ENCODE assay signal across 8 cellular contexts in genomic region chr22:24424901-24425775, GRCh38. TPM values are rescaled to one million over a fixed set of nuclear protein-coding genes. Genes with fewer than 3 reads are reported as not detected.
DNase-seq lines count a peak whose midpoint lies in the region; ATAC-seq lines count a peak whose summit lies in the region.

No MANE protein-coding gene starts in this region.

- DNase-seq in activated CD4-positive, alpha-beta T cell treated with anti-CD3 and anti-CD28 coated beads, Interleukin-2, amount 10 ng/mL, durations not matched to agents 7 days and 5 days, result no peak
- DNase-seq in activated CD4-positive, alpha-beta T cell treated with anti-CD3 and anti-CD28 coated beads, Interleukin-2, amount 50 U/mL, for 4 hours, result no peak
- DNase-seq in activated CD8-positive, alpha-beta T cell treated with anti-CD3 and anti-CD28 coated beads, Interleukin-2, amount 10 ng/mL, durations not matched to agents 7 days and 5 days, result no peak
- no peak for DNase-seq in immature natural killer cell
- DNase-seq in substantia nigra (lab: John Stamatoyannopoulos, UW), result no peak
- DNase-seq in NCI-H1105 treated with DMSO at 0.1 percent for 48 hours (lab: John Stamatoyannopoulos, UW), result no peak

- H3K27ac Mint-ChIP-seq in activated CD4-positive, alpha-beta T cell treated with anti-CD3 and anti-CD28 coated beads, Interleukin-2, amount 10 ng/mL, durations not matched to agents 7 days and 5 days, result peak overlapping the region; percentile 97
- peak overlapping the region; percentile 93 for H3K27ac Mint-ChIP-seq in activated CD8-positive, alpha-beta T cell treated with anti-CD3 and anti-CD28 coated beads, Interleukin-2, amount 10 ng/mL, durations not matched to agents 7 days and 5 days
- H3K27ac Mint-ChIP-seq in immature natural killer cell, result peak overlapping the region in 4 of 6 donors; percentile 31 to 73 (median 42)

- H3K9me3 Mint-ChIP-seq in activated CD4-positive, alpha-beta T cell treated with anti-CD3 and anti-CD28 coated beads, Interleukin-2, amount 10 ng/mL, durations not matched to agents 7 days and 5 days, result no peaks in the 10 kb centered on the region
- H3K9me3 Mint-ChIP-seq in activated CD8-positive, alpha-beta T cell treated with anti-CD3 and anti-CD28 coated beads, Interleukin-2, amount 10 ng/mL, durations not matched to agents 7 days and 5 days (ENCODE audit: insufficient read depth), result no peaks in the 10 kb centered on the region
- no peaks in the 10 kb centered on the region for H3K9me3 Mint-ChIP-seq in immature natural killer cell

- H3K4me1 Mint-ChIP-seq in activated CD4-positive, alpha-beta T cell treated with anti-CD3 and anti-CD28 coated beads, Interleukin-2, amount 10 ng/mL, durations not matched to agents 7 days and 5 days, result peaks cover 53% of the 10 kb centered on the region
- H3K4me1 Mint-ChIP-seq in activated CD8-positive, alpha-beta T cell treated with anti-CD3 and anti-CD28 coated beads, Interleukin-2, amount 10 ng/mL, durations not matched to agents 7 days and 5 days (ENCODE audit: low read depth), result peaks cover 60% of the 10 kb centered on the region
- peaks cover 41% of the 10 kb centered on the region in 2 donors for H3K4me1 Mint-ChIP-seq in immature natural killer cell

- H3K27ac ChIP-seq in substantia nigra (ENCODE audit: low read depth, low read length, poor library complexity, severe bottlenecking), result peak overlapping the region; percentile 12

- POLR2A ChIA-PET in activated CD4-positive, alpha-beta T cell treated with anti-CD3 and anti-CD28 coated beads, Interleukin-2, amount 10 ng/mL, durations not matched to agents 7 days and 5 days (lab: Charles Lee), result no interaction called here
- POLR2A ChIA-PET in activated CD8-positive, alpha-beta T cell treated with anti-CD3 and anti-CD28 coated beads, Interleukin-2, amount 10 ng/mL, durations not matched to agents 7 days and 5 days (lab: Charles Lee), result interaction anchor here (5.4 kb wide), 1 partner anchor 10 kb away, joined by 34 read pairs; no protein-coding TSS in a partner anchor

- no peak for ATAC-seq in activated CD8-positive, alpha-beta T cell treated with anti-CD3 and anti-CD28 coated beads, Interleukin-2, amount 10 ng/mL, durations not matched to agents 7 days and 5 days
- no peak for ATAC-seq in GM19455 (IDR thresholded peaks at IDR 0.05; ENCODE audit: unreplicated experiment)
- no peak for ATAC-seq in HG03521 (IDR thresholded peaks at IDR 0.05; ENCODE audit: unreplicated experiment)

- CTCF ChIA-PET in activated CD4-positive, alpha-beta T cell treated with anti-CD3 and anti-CD28 coated beads, Interleukin-2, amount 10 ng/mL, durations not matched to agents 7 days and 5 days (lab: Charles Lee), result interaction anchor here (0.5 to 3.2 kb wide), 11 partner anchors 9 to 101 kb away, joined by 3 to 18 read pairs (median 4); no protein-coding TSS in a partner anchor
- CTCF ChIA-PET in activated CD8-positive, alpha-beta T cell treated with anti-CD3 and anti-CD28 coated beads, Interleukin-2, amount 10 ng/mL, durations not matched to agents 7 days and 5 days (lab: Charles Lee), result interaction anchor here (1.2 to 8.0 kb wide), 12 partner anchors 8 to 182 kb away, joined by 3 to 85 read pairs (median 6); no protein-coding TSS in a partner anchor

- peak overlapping the region; percentile 62 for H3K4me3 Mint-ChIP-seq in activated CD4-positive, alpha-beta T cell treated with anti-CD3 and anti-CD28 coated beads, Interleukin-2, amount 10 ng/mL, durations not matched to agents 7 days and 5 days
- peak overlapping the region; percentile 67 for H3K4me3 Mint-ChIP-seq in activated CD8-positive, alpha-beta T cell treated with anti-CD3 and anti-CD28 coated beads, Interleukin-2, amount 10 ng/mL, durations not matched to agents 7 days and 5 days
- H3K4me3 Mint-ChIP-seq in immature natural killer cell, result peak overlapping the region; percentile 36 to 63 (median 58)

- peaks cover 8% of the 10 kb centered on the region for H3K27me3 Mint-ChIP-seq in activated CD4-positive, alpha-beta T cell treated with anti-CD3 and anti-CD28 coated beads, Interleukin-2, amount 10 ng/mL, durations not matched to agents 7 days and 5 days
- H3K27me3 Mint-ChIP-seq in activated CD8-positive, alpha-beta T cell treated with anti-CD3 and anti-CD28 coated beads, Interleukin-2, amount 10 ng/mL, durations not matched to agents 7 days and 5 days (ENCODE audit: low read depth), result peaks cover 3% of the 10 kb centered on the region
- H3K27me3 Mint-ChIP-seq in immature natural killer cell (ENCODE audit: low read depth in 3 of 3), result peaks cover 4 to 14% (median 4%) of the 10 kb centered on the region in 3 donors

- H3K36me3 Mint-ChIP-seq in activated CD4-positive, alpha-beta T cell treated with anti-CD3 and anti-CD28 coated beads, Interleukin-2, amount 10 ng/mL, durations not matched to agents 7 days and 5 days (ENCODE audit: low read depth), result peaks cover 9% of the 10 kb centered on the region
- no peaks in the 10 kb centered on the region for H3K36me3 Mint-ChIP-seq in activated CD8-positive, alpha-beta T cell treated with anti-CD3 and anti-CD28 coated beads, Interleukin-2, amount 10 ng/mL, durations not matched to agents 7 days and 5 days (ENCODE audit: low read depth)
- no peaks in the 10 kb centered on the region for H3K36me3 Mint-ChIP-seq in immature natural killer cell

RNA-seq across cellular contexts. Expression of gene ADORA2A, which starts 2.3 kb away (rescaled TPM):
- 10 to 100 TPM; 25.3 to 29.0 TPM for total RNA-seq in activated CD4-positive, alpha-beta T cell treated with anti-CD3 and anti-CD28 coated beads, Interleukin-2, amount 10 ng/mL, durations not matched to agents 7 days and 5 days
- total RNA-seq in activated CD8-positive, alpha-beta T cell treated with anti-CD3 and anti-CD28 coated beads, Interleukin-2, amount 10 ng/mL, durations not matched to agents 7 days and 5 days, result 10 to 100 TPM; 20.3 to 20.4 TPM
- polyA plus RNA-seq in immature natural killer cell, result 1 to 10 TPM; 4.6 to 6.8 (median 5.3) TPM

Comparison
In these comparisons a context has a peak if more than half of its experiments do, and no peak if none do; other contexts are left out.
1. H3K27ac Mint-ChIP-seq: peak in every context shown above with its lines; median percentile 97 in activated CD4-positive, alpha-beta T cell treated with anti-CD3 and anti-CD28 coated beads, Interleukin-2, amount 10 ng/mL, durations not matched to agents 7 days and 5 days; 93 in activated CD8-positive, alpha-beta T cell treated with anti-CD3 and anti-CD28 coated beads, Interleukin-2, amount 10 ng/mL, durations not matched to agents 7 days and 5 days; 42 in immature natural killer cell.